ENCODE assay signal across 8 cellular contexts in the genomic region with DNA sequence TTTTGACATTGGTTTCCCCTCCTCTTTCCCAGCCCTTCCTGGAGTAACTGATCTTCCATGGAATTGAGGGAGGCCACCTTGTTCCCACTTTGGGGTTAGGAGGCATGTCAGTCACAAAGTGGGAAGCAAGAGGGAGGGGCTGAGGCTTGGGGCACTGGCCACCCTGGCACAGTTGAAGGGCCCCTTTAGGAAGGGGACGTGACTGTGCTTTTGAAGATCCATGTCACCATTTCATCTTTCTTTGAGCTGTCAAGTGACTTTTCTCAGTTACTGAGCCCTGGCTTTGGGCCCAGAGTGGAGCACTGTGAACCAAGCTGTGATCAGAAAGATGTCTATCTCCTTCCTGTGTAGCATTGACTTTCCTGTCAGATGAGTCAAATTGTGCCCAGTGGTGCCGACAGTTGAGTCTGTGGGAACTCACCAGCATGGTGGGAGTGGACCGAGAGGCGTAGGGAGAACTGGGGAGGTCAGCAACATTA. TPM values are rescaled to one million over a fixed set of nuclear protein-coding genes. Genes with fewer than 3 reads are reported as not detected.
A peak's percentile ranks its signal among the peaks of the same experiment; 100 is the strongest.
DNase-seq lines count a peak whose midpoint lies in the region; ATAC-seq lines count a peak whose summit lies in the region.

No MANE protein-coding gene starts in this region.

- peak overlapping the region; percentile 54 for H3K4me3 Mint-ChIP-seq in activated T-cell treated with anti-CD3 and anti-CD28 coated beads, Interleukin-2, amount 50 U/mL, for 4 hours

- peak; percentile 81 to 86 for ATAC-seq in activated T-cell treated with anti-CD3 and anti-CD28 coated beads, Interleukin-2, amount 50 U/mL, for 4 hours
- ATAC-seq in right cardiac atrium (peak; percentile 22 to 59), HG02970 (IDR thresholded peaks at IDR 0.05; ENCODE audit: low FRiP score, unreplicated experiment) (no peak)

- peaks cover 84% of the 10 kb centered on the region for H3K4me1 Mint-ChIP-seq in activated T-cell treated with anti-CD3 and anti-CD28 coated beads, Interleukin-2, amount 50 U/mL, for 4 hours (ENCODE audit: low read depth)

- peak overlapping the region; percentile 30 for H3K27ac ChIP-seq in right cardiac atrium (ENCODE audit: low read length)

- peaks cover 7% of the 10 kb centered on the region for H3K36me3 Mint-ChIP-seq in activated T-cell treated with anti-CD3 and anti-CD28 coated beads, Interleukin-2, amount 50 U/mL, for 4 hours (ENCODE audit: insufficient read depth)

- no peaks in the 10 kb centered on the region for H3K9me3 Mint-ChIP-seq in activated T-cell treated with anti-CD3 and anti-CD28 coated beads, Interleukin-2, amount 50 U/mL, for 4 hours

- no peaks in the 10 kb centered on the region for H3K9me3 ChIP-seq in right cardiac atrium (ENCODE audit: control insufficient read depth, low read length)

- H3K4me3 ChIP-seq in right cardiac atrium (ENCODE audit: low read length), result no peak overlapping the region

- intact Hi-C loops in right cardiac atrium (cut with DNase I), result loop anchor here in 1 of 4 donors (10.0 kb wide), 1 partner anchor 69 kb away; no protein-coding TSS in a partner anchor

- no peaks in the 10 kb centered on the region for H3K27me3 Mint-ChIP-seq in activated T-cell treated with anti-CD3 and anti-CD28 coated beads, Interleukin-2, amount 50 U/mL, for 4 hours (ENCODE audit: low read depth)

- H3K4me1 ChIP-seq in right cardiac atrium (ENCODE audit: control insufficient read depth, insufficient read depth, low read length), result peaks cover 7% of the 10 kb centered on the region

- WGBS in right cardiac atrium, result 54% methylated on average over 4 of the region's 4 CpGs

- peak; percentile 60 to 72 for DNase-seq in Kasumi-1 (lab: John Stamatoyannopoulos, UW)
- peak; percentile 54 for DNase-seq in activated T-cell treated with anti-CD3 and anti-CD28 coated beads, Interleukin-2, amount 50 U/mL, for 4 hours
- DNase-seq in right cardiac atrium, result no peak
- DNase-seq in stimulated activated CD8-positive, alpha-beta memory T cell treated with anti-CD3 and anti-CD28 coated beads, Interleukin-7, amount 100 ng/mL, for 4 hours (ENCODE audit: low read depth in 2 of 2), result peak; percentile 20 to 38
- no peak for DNase-seq in DMS153 (lab: John Stamatoyannopoulos, UW)
- no peak for DNase-seq in middle frontal gyrus (ENCODE audit: extremely low spot score, low spot score)
- DNase-seq in putamen (ENCODE audit: low spot score), result no peak

- H3K27me3 ChIP-seq in right cardiac atrium (ENCODE audit: control insufficient read depth, insufficient read depth), result no peaks in the 10 kb centered on the region

RNA-seq across cellular contexts. Expression of a gene that starts 38.5 kb away (rescaled TPM):
- total RNA-seq in activated T-cell treated with anti-CD3 and anti-CD28 coated beads, Interleukin-2, amount 50 U/mL, for 4 hours, result not detected
- total RNA-seq in right cardiac atrium, result 1 to 10 TPM; 2.8 to 4.1 (median 3.4) TPM
- polyA plus RNA-seq in right cardiac atrium, result 4.9 TPM

RNA-seq across cellular contexts. Expression of a gene that starts 38.7 kb away (rescaled TPM):
- under 1 TPM; 0.03 to 0.14 (median 0.05) TPM for total RNA-seq in activated T-cell treated with anti-CD3 and anti-CD28 coated beads, Interleukin-2, amount 50 U/mL, for 4 hours
- total RNA-seq in right cardiac atrium, result 10 to 100 TPM; 17.4 to 23.8 (median 21.1) TPM
- 16.4 TPM for polyA plus RNA-seq in right cardiac atrium

RNA-seq across cellular contexts. Expression of a gene that starts 58.4 kb away (rescaled TPM):
- total RNA-seq in activated T-cell treated with anti-CD3 and anti-CD28 coated beads, Interleukin-2, amount 50 U/mL, for 4 hours, result 10 to 100 TPM; 20.7 to 28.7 (median 24.1) TPM
- 10 to 100 TPM in 3 of 4 donors, 1 to 10 TPM in 1; 8.9 to 13.2 (median 12.1) TPM for total RNA-seq in right cardiac atrium
- 5.7 TPM for polyA plus RNA-seq in right cardiac atrium

Comparison
In these comparisons a context has a peak if more than half of its experiments do, and no peak if none do; other contexts are left out.
1. DNase-seq: peak in Kasumi-1 (2 of 2), activated T-cell treated with anti-CD3 and anti-CD28 coated beads, Interleukin-2, amount 50 U/mL, for 4 hours (single experiment) and stimulated activated CD8-positive, alpha-beta memory T cell treated with anti-CD3 and anti-CD28 coated beads, Interleukin-7, amount 100 ng/mL, for 4 hours (2 of 2); none in right cardiac atrium (0 of 3), DMS153 (single experiment), middle frontal gyrus (single experiment) and putamen (single experiment).
2. RNA of a gene that starts 38.7 kb away (total RNA-seq): 17.4 to 23.8 TPM in right cardiac atrium; 0.03 to 0.14 TPM in activated T-cell treated with anti-CD3 and anti-CD28 coated beads, Interleukin-2, amount 50 U/mL, for 4 hours; every median in the first group is over 10 times any median in the second.